Comparison of ENCODE assay signal across 8 cellular contexts in the genomic region with DNA sequence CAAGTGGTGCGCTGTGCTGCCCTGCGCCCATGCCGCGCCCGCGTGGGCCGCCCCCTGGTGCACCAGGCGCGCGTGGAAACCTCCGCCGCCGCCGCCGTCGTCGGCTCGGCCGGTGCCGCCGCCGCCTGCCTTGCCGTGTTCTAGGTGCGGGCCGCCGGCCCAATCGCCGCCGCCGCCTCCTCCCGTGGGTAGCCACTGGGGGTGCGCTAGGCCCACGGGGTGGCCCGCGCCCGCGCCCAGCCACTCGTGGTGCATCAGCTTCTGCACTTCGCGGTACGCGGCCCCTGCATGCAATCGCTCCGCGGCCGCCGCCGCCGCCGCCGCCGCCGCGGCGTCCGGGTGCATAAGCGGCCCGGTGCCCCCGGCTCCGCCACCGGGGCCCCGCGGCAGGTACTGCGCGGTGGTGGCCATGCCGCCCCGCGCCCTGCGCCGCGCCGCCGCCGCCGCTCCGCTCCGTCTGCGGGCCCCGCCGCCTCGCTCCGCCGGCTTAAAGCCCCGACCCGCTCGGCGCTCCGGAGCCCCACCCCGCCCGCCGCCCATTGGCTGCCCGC. TPM values are rescaled to one million over a fixed set of nuclear protein-coding genes. Genes with fewer than 3 reads are reported as not detected.
DNase-seq lines count a peak whose midpoint lies in the region; ATAC-seq and TF ChIP-seq lines count a peak whose summit lies in the region.

A gene (minus strand): TSS at position 461 of the 551 bp plus-strand sequence. CDS start 50 bp downstream, at position 411.

- no peaks in the 10 kb centered on the region for H3K36me3 ChIP-seq in naive thymus-derived CD4-positive, alpha-beta T cell (ENCODE audit: control insufficient read depth in 2 of 3, insufficient read depth in 3 of 3, low read length in 3 of 3)

- peak; percentile 20 for DNase-seq in activated naive CD4-positive, alpha-beta T cell treated with Interleukin-2 at 50 U/mL for 16 hours
- no peak for DNase-seq in activated naive CD4-positive, alpha-beta T cell (lab: John Stamatoyannopoulos, UW)
- DNase-seq in LNCaP clone FGC (ENCODE audit: low read depth) (no peak), chondrocyte (ENCODE audit: low spot score) (no peak), NCI-H2171 (lab: John Stamatoyannopoulos, UW) (no peak), GOT3 (lab: John Stamatoyannopoulos, UW) (no peak)
- peak in 2 of 9 donors; percentile 16 to 18 for DNase-seq in naive thymus-derived CD4-positive, alpha-beta T cell

- peak within 1 kb of the TSS; percentile 45 for H3K4me3 ChIP-seq in LNCaP clone FGC (ENCODE audit: low read depth, low read length)
- peak within 1 kb of the TSS; percentile 50 for H3K4me3 ChIP-seq in naive thymus-derived CD4-positive, alpha-beta T cell (ENCODE audit: low read length)

- CTCF ChIA-PET in naive thymus-derived CD4-positive, alpha-beta T cell (lab: Charles Lee) = no interaction called here

- peaks cover 9 to 15% of the 10 kb centered on the region in 2 donors for H3K27me3 ChIP-seq in naive thymus-derived CD4-positive, alpha-beta T cell (ENCODE audit: control insufficient read depth in 2 of 2, insufficient read depth in 2 of 2, low read length in 2 of 2)

- POLR2A ChIA-PET in naive thymus-derived CD4-positive, alpha-beta T cell (lab: Charles Lee) = no interaction called here

- peak; percentile 31 for ATAC-seq in naive thymus-derived CD4-positive, alpha-beta T cell
- ATAC-seq in GM18870 (IDR thresholded peaks at IDR 0.05; ENCODE audit: unreplicated experiment) = no peak

- H3K4me3 Mint-ChIP-seq in chondrocyte (ENCODE audit: unreplicated experiment) = peak within 1 kb of the TSS; percentile 75
- peak within 1 kb of the TSS; percentile 56 to 83 (median 76) for H3K4me3 Mint-ChIP-seq in naive thymus-derived CD4-positive, alpha-beta T cell

- no peaks in the 10 kb centered on the region for H3K9me3 ChIP-seq in naive thymus-derived CD4-positive, alpha-beta T cell (ENCODE audit: control insufficient read depth in 2 of 3, low read length in 3 of 3)

- no peaks in the 10 kb centered on the region for H3K9me3 Mint-ChIP-seq in chondrocyte (ENCODE audit: low read depth)
- H3K9me3 Mint-ChIP-seq in naive thymus-derived CD4-positive, alpha-beta T cell = peaks cover 0 to 2% (median 0%) of the 10 kb centered on the region in 11 donors

- intact Hi-C loops in naive thymus-derived CD4-positive, alpha-beta T cell (cut with micrococcal nuclease) = no loop called here

- peaks cover 24% of the 10 kb centered on the region for H3K4me1 Mint-ChIP-seq in chondrocyte (ENCODE audit: low read depth)
- peaks cover 3 to 16% (median 11%) of the 10 kb centered on the region in 7 donors for H3K4me1 Mint-ChIP-seq in naive thymus-derived CD4-positive, alpha-beta T cell

- peaks cover 1% of the 10 kb centered on the region for H3K36me3 Mint-ChIP-seq in chondrocyte (ENCODE audit: low read depth)
- H3K36me3 Mint-ChIP-seq in naive thymus-derived CD4-positive, alpha-beta T cell = peaks cover 0 to 4% (median 0%) of the 10 kb centered on the region in 5 donors

- H3K27ac ChIP-seq in naive thymus-derived CD4-positive, alpha-beta T cell (ENCODE audit: low read depth, low read length) = no peak within 1 kb of the TSS

- TF ChIP-seq CTCF in LNCaP clone FGC (IDR thresholded peaks at IDR 0.05; ENCODE audit: control insufficient read depth, extremely low read depth, insufficient read depth) = no peak
- no peak for TF ChIP-seq CTCF in chondrocyte (IDR thresholded peaks at IDR 0.05)

- peaks cover 9 to 15% of the 10 kb centered on the region in 2 donors for H3K4me1 ChIP-seq in naive thymus-derived CD4-positive, alpha-beta T cell (ENCODE audit: control insufficient read depth in 2 of 2, insufficient read depth in 2 of 2, low read length in 2 of 2)

- peaks cover 11% of the 10 kb centered on the region for H3K27me3 Mint-ChIP-seq in chondrocyte (ENCODE audit: low read depth)
- H3K27me3 Mint-ChIP-seq in naive thymus-derived CD4-positive, alpha-beta T cell = peaks cover 34 to 57% (median 35%) of the 10 kb centered on the region in 5 donors

- H3K27ac Mint-ChIP-seq in chondrocyte (ENCODE audit: unreplicated experiment) = peak within 1 kb of the TSS; percentile 63
- H3K27ac Mint-ChIP-seq in naive thymus-derived CD4-positive, alpha-beta T cell = no peak within 1 kb of the TSS

RNA-seq across cellular contexts. Expression of the gene that starts here (rescaled TPM):
- total RNA-seq in chondrocyte = 1.3 to 11.7 TPM (median 1.6 TPM) in 3 replicates
- total RNA-seq in naive thymus-derived CD4-positive, alpha-beta T cell = under 1 TPM in 2 of 5 experiments, not detected in 3; 0.17 to 0.19 TPM
- polyA plus RNA-seq in naive thymus-derived CD4-positive, alpha-beta T cell = not detected

Comparison
In these comparisons a context has a peak if more than half of its experiments do, and no peak if none do; other contexts are left out.
1. Peak in ATAC-seq and H3K4me3 ChIP-seq in naive thymus-derived CD4-positive, alpha-beta T cell; RNA of the gene not detected or under 1 TPM.